Comparison of ENCODE assay signal across 7 cellular contexts in the genomic region with DNA sequence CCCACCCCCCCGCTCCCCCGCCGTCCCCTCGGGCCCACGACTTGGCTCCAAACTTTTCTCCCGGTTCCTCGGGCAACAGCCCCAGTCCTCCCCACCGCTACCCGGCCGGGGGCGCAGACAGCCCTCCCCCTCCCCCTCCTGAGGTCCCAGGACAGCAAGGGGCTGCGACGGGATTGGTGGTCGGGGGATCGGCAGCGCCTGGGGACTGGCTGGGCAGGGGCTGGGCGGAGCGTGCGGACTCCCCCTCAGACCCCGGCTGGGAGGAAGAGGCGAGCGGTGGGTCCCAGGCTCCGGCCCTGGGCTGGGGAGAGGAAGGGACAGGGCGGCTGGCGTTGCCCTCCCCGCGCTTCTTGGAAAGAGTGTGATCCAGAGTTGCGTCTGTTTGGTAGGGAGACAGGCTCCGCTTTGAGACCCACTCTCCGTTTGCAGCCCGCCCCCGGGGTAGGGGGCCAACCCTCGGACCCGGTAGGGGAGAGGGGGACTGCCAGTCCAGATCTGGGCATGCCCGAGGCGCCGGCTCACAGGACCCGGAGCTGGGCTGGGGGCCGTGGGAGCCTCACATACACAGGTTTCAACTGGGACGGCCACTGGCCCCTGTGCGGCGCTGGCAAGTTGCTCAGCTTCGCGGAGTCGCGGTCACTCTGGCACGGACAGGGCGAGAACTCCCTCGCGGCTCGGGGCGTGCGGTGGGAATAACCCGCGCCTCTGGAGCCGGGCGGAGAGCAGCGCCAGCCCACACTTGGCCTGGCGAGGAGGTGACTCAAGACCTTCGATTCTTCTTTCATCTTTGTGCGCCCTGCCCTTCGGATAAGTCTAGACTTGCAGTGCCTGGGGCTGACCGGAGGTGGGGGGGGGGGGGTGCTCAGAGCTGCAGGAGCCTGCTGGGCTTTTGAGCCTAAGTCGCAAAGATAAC. TPM values are rescaled to one million over a fixed set of nuclear protein-coding genes. Genes with fewer than 3 reads are reported as not detected.
DNase-seq lines count a peak whose midpoint lies in the region; ATAC-seq and TF ChIP-seq lines count a peak whose summit lies in the region.

No MANE protein-coding gene starts in this region.

- H3K36me3 ChIP-seq in GM23248 (ENCODE audit: low read depth) (no peaks in the 10 kb centered on the region), OCI-LY1 (ENCODE audit: insufficient read depth, low read length) (no peaks in the 10 kb centered on the region)

- H3K27ac Mint-ChIP-seq in dendritic cell treated with granulocyte-macrophage colony-stimulating factor and Interleukin-4, amounts not matched to agents 40 ng/mL and 50 ng/mL, for 4 days, result no peak overlapping the region

- peak overlapping the region; percentile 34; the same call in 1 of the 2 replicates for H2AFZ ChIP-seq in GM23248
- no peak overlapping the region for H2AFZ ChIP-seq in OCI-LY1 (ENCODE audit: low read length)

- H3K27me3 ChIP-seq in GM23248 (replicated peaks; ENCODE audit: insufficient read depth) (no peaks in the 10 kb centered on the region), OCI-LY1 (ENCODE audit: insufficient read depth, low read length) (no peaks in the 10 kb centered on the region)

- in situ Hi-C loops in GM23248 (cut with MboI), result no loop called here

- no peak for ATAC-seq in GM19035 (IDR thresholded peaks at IDR 0.05; ENCODE audit: unreplicated experiment)

- peak overlapping the region; percentile 45 for H3K4me3 Mint-ChIP-seq in dendritic cell treated with granulocyte-macrophage colony-stimulating factor and Interleukin-4, amounts not matched to agents 40 ng/mL and 50 ng/mL, for 4 days

- no peaks in the 10 kb centered on the region for H3K9me2 ChIP-seq in GM23248 (ENCODE audit: insufficient read depth)
- H3K9me2 ChIP-seq in OCI-LY1 (ENCODE audit: low read depth, low read length), result no peaks in the 10 kb centered on the region

- peak overlapping the region; percentile 99 for H3K4me3 ChIP-seq in GM23248
- H3K4me3 ChIP-seq in OCI-LY1 (ENCODE audit: low read depth, low read length, poor library complexity, severe bottlenecking), result peak overlapping the region; percentile 65
- peak overlapping the region; percentile 92 for H3K4me3 ChIP-seq in lower leg skin (ENCODE audit: low read depth, poor library complexity, severe bottlenecking)

- peak overlapping the region; percentile 95 for H3K27ac ChIP-seq in GM23248
- no peak overlapping the region for H3K27ac ChIP-seq in OCI-LY1 (ENCODE audit: low read depth, low read length, poor library complexity, severe bottlenecking)

- 1% methylated on average over 44 of the region's 64 CpGs for WGBS in GM23248 (ENCODE audit: low coverage in 1 of 2, low lambda C conversion rate in 2 of 2, missing lambda C conversion rate in 2 of 2), 2 experiments
- 0 to 4% methylated on average over 57 to 59 of the region's 64 CpGs for WGBS in lower leg skin, 2 donors

- no peak for TF ChIP-seq POLR2A in lower leg skin (IDR thresholded peaks at IDR 0.05)

- peak; percentile 95 for DNase-seq in GM23248
- DNase-seq in lower leg skin (ENCODE audit: low spot score in 2 of 2), result peak in 1 of 2 donors; percentile 92
- peak; percentile 73 for DNase-seq in ureter (ENCODE audit: low spot score)
- no peak for DNase-seq in SKM-1 (lab: John Stamatoyannopoulos, UW; ENCODE audit: unreplicated experiment)

- H3K9me3 ChIP-seq in GM23248 (ENCODE audit: low read depth) (no peaks in the 10 kb centered on the region), OCI-LY1 (ENCODE audit: low read length) (no peaks in the 10 kb centered on the region)

- intact Hi-C loops in dendritic cell treated with granulocyte-macrophage colony-stimulating factor and Interleukin-4, amounts not matched to agents 40 ng/mL and 50 ng/mL, for 4 days (cut with micrococcal nuclease), result loop anchor here (5.0 kb wide), 1 partner anchor 42 kb away; no protein-coding TSS in a partner anchor
- intact Hi-C loops in lower leg skin (cut with DNase I; ENCODE audit: low total_unique reads), result no loop called here

- TF ChIP-seq CTCF in OCI-LY1 (IDR thresholded peaks at IDR 0.05; ENCODE audit: low read length) (no peak), lower leg skin (IDR thresholded peaks at IDR 0.05) (no peak)

- H3K9ac ChIP-seq in GM23248 (peak overlapping the region; percentile 100), OCI-LY1 (ENCODE audit: low read length) (no peak overlapping the region)

- H3K4me1 Mint-ChIP-seq in dendritic cell treated with granulocyte-macrophage colony-stimulating factor and Interleukin-4, amounts not matched to agents 40 ng/mL and 50 ng/mL, for 4 days (ENCODE audit: low read depth), result peaks cover 8% of the 10 kb centered on the region

- H3K4me1 ChIP-seq in GM23248 (ENCODE audit: insufficient read depth) (peaks cover 26% of the 10 kb centered on the region), OCI-LY1 (ENCODE audit: insufficient read depth, low read length, severe bottlenecking) (peaks cover 5% of the 10 kb centered on the region)

- H3K27me3 Mint-ChIP-seq in dendritic cell treated with granulocyte-macrophage colony-stimulating factor and Interleukin-4, amounts not matched to agents 40 ng/mL and 50 ng/mL, for 4 days, result peaks cover 88% of the 10 kb centered on the region

- H3F3A ChIP-seq in GM23248 (ENCODE audit: insufficient read depth) (peaks cover 5% of the 10 kb centered on the region; the same call in 1 of the 2 replicates), OCI-LY1 (ENCODE audit: insufficient read depth, low read length) (no peaks in the 10 kb centered on the region)

- H3K79me2 ChIP-seq in GM23248 (ENCODE audit: insufficient read depth) (peaks cover 53% of the 10 kb centered on the region), OCI-LY1 (ENCODE audit: insufficient read depth, low read length) (no peaks in the 10 kb centered on the region)

- H4K20me1 ChIP-seq in GM23248 (ENCODE audit: insufficient read depth) (no peaks in the 10 kb centered on the region; the same call in 1 of the 2 replicates), OCI-LY1 (ENCODE audit: insufficient read depth, low read length) (no peaks in the 10 kb centered on the region)

- H3K36me3 Mint-ChIP-seq in dendritic cell treated with granulocyte-macrophage colony-stimulating factor and Interleukin-4, amounts not matched to agents 40 ng/mL and 50 ng/mL, for 4 days (ENCODE audit: low read depth), result no peaks in the 10 kb centered on the region

- H3K4me2 ChIP-seq in GM23248 (ENCODE audit: unreplicated experiment) (peak overlapping the region; percentile 86), OCI-LY1 (ENCODE audit: low read length) (peak overlapping the region; percentile 89; the same call in 1 of the 2 replicates)

- H3K9me3 Mint-ChIP-seq in dendritic cell treated with granulocyte-macrophage colony-stimulating factor and Interleukin-4, amounts not matched to agents 40 ng/mL and 50 ng/mL, for 4 days, result no peaks in the 10 kb centered on the region

RNA-seq across cellular contexts. Expression of gene TSKU, which starts 1.0 kb away (rescaled TPM):
- 30.6 and 40.1 TPM in 2 replicates for total RNA-seq in GM23248 (2014; rRNA removed; shearing (Covaris generic))
- polyA plus RNA-seq in GM23248 (2016; fragmentation: Nextera tagmentation; extraction: Ambion mirVana), result 30.8 and 35.2 TPM in 2 replicates
- total RNA-seq in lower leg skin (100 to 1,000 TPM; 113 to 125 (median 120) TPM), ureter (79.5 TPM)
